ENCODE assay signal across 1 cellular context in genomic region chr12:8709124-8709830, GRCh38.
TF ChIP-seq lines count a peak whose summit lies in the region.

No MANE protein-coding gene starts in this region.

TF ChIP-seq in endothelial cell of umbilical vein, 7 proteins besides CTCF, POLR2A, EP300 and RAD21 (continued from another document):
- no peak for TF ChIP-seq JUN (IDR thresholded peaks at IDR 0.05; ENCODE audit: borderline replicate concordance, insufficient read depth, insufficient read length, low read depth)
- TF ChIP-seq GATA2 (IDR thresholded peaks at IDR 0.05; ENCODE audit: insufficient read depth, insufficient read length, low read depth, low read length), result no peak
